Comparison of ENCODE assay signal across 17 cellular contexts in genomic region chr10:106872176-106872575, GRCh38.
"Had no signal": no experiment of that assay in that cellular context is flagged by ENCODE, and none has a peak within 500 bp of the region (broad histone marks: within the 10 kb centered on the region; RNA-seq: fewer than 3 reads in every experiment).

No MANE protein-coding gene starts in this region.

- H3K9me3 ChIP-seq: prostate gland, testis, vagina had no signal

- H3K36me3 ChIP-seq: esophagus muscularis mucosa, prostate gland, vagina had no signal

- ATAC-seq: activated CD8-positive, alpha-beta T cell treated with anti-CD3 and anti-CD28 coated beads, Interleukin-2, amount 10 ng/mL, durations not matched to agents 7 days and 5 days; activated naive CD4-positive, alpha-beta T cell treated with anti-CD3 and anti-CD28 coated beads, Interleukin-2, amount 50 U/mL, for 72 hours; natural killer cell; stimulated activated naive B cell treated with anti-CD40 and anti-IgM and Interleukin-4, amounts not matched to agents 10 μg/mL and 1 μg/mL and 100 μg/mL, for 72 hours had no signal

- H3K4me3 ChIP-seq: esophagus muscularis mucosa, prostate gland, testis, vagina had no signal

- H3K27ac ChIP-seq: esophagus muscularis mucosa, prostate gland, testis, vagina had no signal

- H3K4me1 ChIP-seq: esophagus muscularis mucosa, prostate gland, testis, vagina had no signal

- DNase-seq: activated CD4-positive, alpha-beta T cell treated with anti-CD3 and anti-CD28 coated beads for 1 hour; activated CD4-positive, alpha-beta T cell treated with anti-CD3 and anti-CD28 coated beads, Interleukin-2, amount 50 U/mL, for 1 hour; activated CD8-positive, alpha-beta T cell treated with anti-CD3 and anti-CD28 coated beads, Interleukin-2, amount 10 ng/mL, durations not matched to agents 7 days and 5 days; aorta; effector memory CD4-positive, alpha-beta T cell; glutamatergic neuron; hippocampal formation; midbrain; natural killer cell; stimulated activated CD4-positive, alpha-beta T cell treated with anti-CD3 and anti-CD28 coated beads, Interleukin-2, amount 100 ng/mL, for 48 hours; stimulated activated CD8-positive, alpha-beta memory T cell treated with anti-CD3 and anti-CD28 coated beads, Interleukin-4, amount 100 ng/mL, for 48 hours; stimulated activated naive B cell treated with anti-CD40 and anti-IgM and Interleukin-4, amounts not matched to agents 10 μg/mL and 1 μg/mL and 100 μg/mL, for 72 hours; testis had no signal

- H3K27me3 ChIP-seq: esophagus muscularis mucosa, testis, vagina had no signal
